ENCODE assay signal across 10 cellular contexts in the genomic region with DNA sequence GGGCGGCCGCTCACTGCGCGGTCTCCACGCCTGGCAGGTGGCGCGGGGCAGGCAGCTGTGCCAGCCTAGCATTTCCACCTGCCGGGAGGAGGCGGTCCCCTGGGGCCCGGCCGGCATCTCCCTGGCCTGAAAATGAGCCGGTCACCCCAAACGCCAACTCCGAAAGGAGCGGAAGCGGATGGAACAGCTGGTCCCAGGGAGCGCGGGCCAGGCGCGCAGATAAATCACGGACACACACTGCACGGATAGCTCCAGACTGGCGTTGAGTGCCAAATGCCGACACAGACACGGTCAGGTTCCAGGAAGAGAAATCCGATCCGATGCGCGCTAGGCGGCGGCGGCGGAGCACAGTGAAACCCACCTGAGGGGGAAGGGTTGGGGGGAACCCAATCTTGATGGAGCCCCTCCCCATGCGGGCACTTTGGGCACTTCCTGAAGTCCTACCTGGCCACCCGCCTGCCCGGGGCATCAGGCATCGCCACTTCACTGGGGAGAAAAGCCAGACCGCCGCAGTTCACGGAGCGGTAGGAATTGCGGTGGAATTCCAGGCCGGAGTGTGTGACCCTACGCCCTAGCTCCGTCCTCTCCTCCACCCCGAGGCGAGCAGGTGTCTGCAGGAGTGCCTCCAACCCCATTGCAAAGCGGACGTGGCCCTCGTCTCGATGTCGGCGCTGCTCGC. TPM values are rescaled to one million over a fixed set of nuclear protein-coding genes. Genes with fewer than 3 reads are reported as not detected.
DNase-seq lines count a peak whose midpoint lies in the region; ATAC-seq and TF ChIP-seq lines count a peak whose summit lies in the region.
"Had no signal": no experiment of that assay in that cellular context is flagged by ENCODE, and none has a peak within 500 bp of the region (broad histone marks: within the 10 kb centered on the region; RNA-seq: fewer than 3 reads in every experiment).

No MANE protein-coding gene starts in this region.

- ATAC-seq in stimulated activated effector memory CD8-positive, alpha-beta T cell treated with anti-CD3 and anti-CD28 coated beads, Interleukin-12 subunit alpha, Interleukin-12 subunit beta, amount 100 ng/mL, for 72 hours: no peak
- ATAC-seq in HG03280 (IDR thresholded peaks at IDR 0.05; ENCODE audit: unreplicated experiment): no peak

- peak; percentile 12 for DNase-seq in NCI-H82 (lab: John Stamatoyannopoulos, UW)
- no peak for DNase-seq in NCI-H82 treated with DMSO at 0.1 percent for 48 hours (lab: John Stamatoyannopoulos, UW; ENCODE audit: unreplicated experiment)
- DNase-seq in choroid plexus epithelial cell (ENCODE audit: low read depth): peak; percentile 19
- peak; percentile 11 to 45 for DNase-seq in lung microvascular endothelial cell (ENCODE audit: low read depth in 2 of 2)
- no peak for DNase-seq in stimulated activated effector memory CD8-positive, alpha-beta T cell treated with anti-CD3 and anti-CD28 coated beads, Interleukin-12 subunit alpha, Interleukin-12 subunit beta, amount 100 ng/mL, for 72 hours (ENCODE audit: low spot score in 2 of 2)
- DNase-seq in activated CD4-positive, alpha-beta T cell treated with anti-CD3 and anti-CD28 coated beads for 1 hour: no peak

- no peaks in the 10 kb centered on the region for H3K36me3 Mint-ChIP-seq in stimulated activated effector memory CD8-positive, alpha-beta T cell treated with anti-CD3 and anti-CD28 coated beads, Interleukin-12 subunit alpha, Interleukin-12 subunit beta, amount 100 ng/mL, for 72 hours

- WGBS in urinary bladder: 3% methylated on average over 54 of the region's 54 CpGs

- H3K4me3 ChIP-seq in choroid plexus epithelial cell (ENCODE audit: low read depth, low read length) (no peak overlapping the region), urinary bladder (ENCODE audit: low read depth, low read length) (peak overlapping the region; percentile 0)

- TF ChIP-seq CTCF in choroid plexus epithelial cell (conservative IDR thresholded peaks at IDR 0.05; ENCODE audit: low read depth, low read length): no peak

- H3K4me1 ChIP-seq in urinary bladder (ENCODE audit: insufficient read depth): no peaks in the 10 kb centered on the region

- H3K9me3 Mint-ChIP-seq in stimulated activated effector memory CD8-positive, alpha-beta T cell treated with anti-CD3 and anti-CD28 coated beads, Interleukin-12 subunit alpha, Interleukin-12 subunit beta, amount 100 ng/mL, for 72 hours: no peaks in the 10 kb centered on the region

- no peak overlapping the region for H3K27ac Mint-ChIP-seq in stimulated activated effector memory CD8-positive, alpha-beta T cell treated with anti-CD3 and anti-CD28 coated beads, Interleukin-12 subunit alpha, Interleukin-12 subunit beta, amount 100 ng/mL, for 72 hours

- no peak overlapping the region for H3K4me3 Mint-ChIP-seq in stimulated activated effector memory CD8-positive, alpha-beta T cell treated with anti-CD3 and anti-CD28 coated beads, Interleukin-12 subunit alpha, Interleukin-12 subunit beta, amount 100 ng/mL, for 72 hours

- H3K27ac ChIP-seq in urinary bladder (ENCODE audit: low read depth): no peak overlapping the region
- H3K27ac ChIP-seq: neutrophil had no signal

- H3K4me1 Mint-ChIP-seq in stimulated activated effector memory CD8-positive, alpha-beta T cell treated with anti-CD3 and anti-CD28 coated beads, Interleukin-12 subunit alpha, Interleukin-12 subunit beta, amount 100 ng/mL, for 72 hours: no peaks in the 10 kb centered on the region

- no peaks in the 10 kb centered on the region for H3K36me3 ChIP-seq in urinary bladder (ENCODE audit: insufficient read depth)
- H3K36me3 ChIP-seq: neutrophil had no signal

RNA-seq across cellular contexts. Expression of a gene that starts 0.6 kb away (rescaled TPM):
- total RNA-seq in lung microvascular endothelial cell (under 0.01 TPM in 1 of 2 replicates, not detected in the other), urinary bladder (0.11 TPM)
- 0.04 TPM for polyA plus RNA-seq in urinary bladder
- total RNA-seq: RPMI7951 had no signal

Comparison
In these comparisons a context has a peak if more than half of its experiments do, and no peak if none do; other contexts are left out.
1. DNase-seq: peak in NCI-H82 (single experiment), choroid plexus epithelial cell (single experiment) and lung microvascular endothelial cell (2 of 2); none in NCI-H82 treated with DMSO at 0.1 percent for 48 hours (single experiment), stimulated activated effector memory CD8-positive, alpha-beta T cell treated with anti-CD3 and anti-CD28 coated beads, Interleukin-12 subunit alpha, Interleukin-12 subunit beta, amount 100 ng/mL, for 72 hours (0 of 2) and activated CD4-positive, alpha-beta T cell treated with anti-CD3 and anti-CD28 coated beads for 1 hour (single experiment).